Comparison of ENCODE assay signal across 1 cellular context in genomic region chr2:63589148-63589972, GRCh38.
A peak's percentile ranks its signal among the peaks of the same experiment; 100 is the strongest.
TF ChIP-seq lines count a peak whose summit lies in the region.

No MANE protein-coding gene starts in this region.

TF ChIP-seq in HepG2, 621 proteins besides CTCF, POLR2A, EP300 and RAD21 (continued from another document and continues in another):
- TF ChIP-seq AHDC1 (CRISPR knock-in tag; IDR thresholded peaks at IDR 0.05; ENCODE audit: borderline replicate concordance) (peak; percentile 21; the same call in 1 of the 2 replicates), ZBTB38 (CRISPR knock-in tag; IDR thresholded peaks at IDR 0.05) (0 out of 2 replicates have a peak, but pooled peaks have one; percentile 4), ZFP37 (CRISPR knock-in tag; IDR thresholded peaks at IDR 0.05; ENCODE audit: borderline replicate concordance) (no peak), ZNF235 (CRISPR knock-in tag; IDR thresholded peaks at IDR 0.05; ENCODE audit: borderline replicate concordance) (peak; percentile 15; the same call in 1 of the 2 replicates), ZNF281 (CRISPR knock-in tag; IDR thresholded peaks at IDR 0.05; ENCODE audit: borderline replicate concordance) (peak; percentile 79), CREB3 (CRISPR knock-in tag; IDR thresholded peaks at IDR 0.05) (peak; percentile 5; the same call in 1 of the 2 replicates), ZNF691 (CRISPR knock-in tag; IDR thresholded peaks at IDR 0.05; ENCODE audit: borderline replicate concordance, low read depth) (no peak), MBD4 (IDR thresholded peaks at IDR 0.05; ENCODE audit: borderline replicate concordance, low read length) (no peak), UBTF (CRISPR knock-in tag; IDR thresholded peaks at IDR 0.05) (peak; percentile 78), KLF16 (CRISPR knock-in tag; IDR thresholded peaks at IDR 0.05) (0 out of 4 replicates have a peak, but pooled peaks of 1 of the 2 experiments have one; percentile 5), AFF4 (CRISPR knock-in tag; IDR thresholded peaks at IDR 0.05) (no peak), YY1 (IDR thresholded peaks at IDR 0.05; ENCODE audit: insufficient read depth, insufficient replicate concordance, low read depth, low read length) (peak; percentile 23), PHF20 (CRISPR knock-in tag; IDR thresholded peaks at IDR 0.05) (no peak), RCOR2 (CRISPR knock-in tag; IDR thresholded peaks at IDR 0.05) (no peak), ZNF674 (CRISPR knock-in tag; IDR thresholded peaks at IDR 0.05; ENCODE audit: low read depth) (0 out of 2 replicates have a peak, but pooled peaks have one; percentile 62), ZNF17 (CRISPR knock-in tag; IDR thresholded peaks at IDR 0.05) (no peak), SRY (CRISPR knock-in tag; IDR thresholded peaks at IDR 0.05) (no peak), ZNF441 (CRISPR knock-in tag; IDR thresholded peaks at IDR 0.05; ENCODE audit: borderline replicate concordance) (0 out of 2 replicates have a peak, but pooled peaks have one; percentile 21), KDM1A (CRISPR knock-in tag; IDR thresholded peaks at IDR 0.05) (no peak), KLF11 (CRISPR knock-in tag; IDR thresholded peaks at IDR 0.05) (no peak), CHD4 (IDR thresholded peaks at IDR 0.05; ENCODE audit: borderline replicate concordance, low read length) (no peak), ZNF564 (CRISPR knock-in tag; IDR thresholded peaks at IDR 0.05) (peak; percentile 20; the same call in 1 of the 2 replicates), ZNF317 (CRISPR knock-in tag; IDR thresholded peaks at IDR 0.05) (peak; percentile 42), EZH2 (conservative IDR thresholded peaks at IDR 0.05; ENCODE audit: low read depth, low read length) (no peak), ATF7-NPFF (CRISPR knock-in tag; IDR thresholded peaks at IDR 0.05; ENCODE audit: low read depth) (peak; percentile 14; the same call in 1 of the 2 replicates), MXD1 (CRISPR knock-in tag; IDR thresholded peaks at IDR 0.05) (peak; percentile 7; the same call in 1 of the 2 replicates), ZBTB7A (CRISPR knock-in tag; IDR thresholded peaks at IDR 0.05) (no peak), CREB1 (IDR thresholded peaks at IDR 0.05) (no peak), CREB1 (CRISPR knock-in tag; IDR thresholded peaks at IDR 0.05) (no peak), ETV6 (CRISPR knock-in tag; conservative IDR thresholded peaks at IDR 0.05) (0 out of 2 replicates have a peak, but pooled peaks have one; percentile 5), MLLT10 (CRISPR knock-in tag; IDR thresholded peaks at IDR 0.05) (no peak), SRF (IDR thresholded peaks at IDR 0.05; ENCODE audit: low read depth, low read length) (no peak), REL (CRISPR knock-in tag; conservative IDR thresholded peaks at IDR 0.05) (0 out of 2 replicates have a peak, but pooled peaks have one; percentile 17), KDM5A (IDR thresholded peaks at IDR 0.05; ENCODE audit: borderline replicate concordance, low read length) (peak; percentile 27; the same call in 1 of the 2 replicates), HHEX (CRISPR knock-in tag; IDR thresholded peaks at IDR 0.05) (0 out of 2 replicates have a peak, but pooled peaks have one; percentile 10), MAX (IDR thresholded peaks at IDR 0.05) (no peak), ZNF24 (IDR thresholded peaks at IDR 0.05) (no peak), ZNF44 (CRISPR knock-in tag; IDR thresholded peaks at IDR 0.05) (peak; percentile 10; the same call in 1 of the 2 replicates), MED8 (CRISPR knock-in tag; IDR thresholded peaks at IDR 0.05; ENCODE audit: insufficient replicate concordance) (peak; percentile 47), FOXO4 (CRISPR knock-in tag; conservative IDR thresholded peaks at IDR 0.05) (no peak), PBX3 (CRISPR knock-in tag; IDR thresholded peaks at IDR 0.05; ENCODE audit: borderline replicate concordance) (no peak), NFKBIZ (CRISPR knock-in tag; IDR thresholded peaks at IDR 0.05) (no peak), ZNF841 (CRISPR knock-in tag; IDR thresholded peaks at IDR 0.05; ENCODE audit: borderline replicate concordance) (no peak; the same call in 1 of the 2 replicates), RBM22 (optimal IDR thresholded peaks at IDR 0.05; ENCODE audit: low read length) (peak; percentile 28)
